ENCODE assay signal across 19 cellular contexts in the genomic region with DNA sequence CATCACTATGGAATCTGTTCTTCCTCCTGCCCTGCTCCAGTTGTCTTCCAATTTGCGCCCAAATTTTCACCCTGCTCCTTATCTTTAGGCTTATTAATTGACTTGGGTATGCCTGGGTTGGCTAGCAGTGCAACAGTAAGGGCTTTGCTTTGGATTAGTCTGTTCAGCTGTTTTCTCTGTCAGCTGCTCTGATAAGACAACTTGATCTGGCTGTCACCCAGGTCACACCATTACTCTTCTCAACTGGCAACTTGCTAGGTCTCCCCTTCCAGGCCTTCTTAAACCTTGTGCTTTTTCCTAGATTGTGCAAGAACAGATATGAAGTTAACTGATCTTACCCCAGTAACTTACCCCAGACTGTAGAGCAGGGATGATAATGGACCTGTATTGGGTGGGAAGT.
"Had no signal": no experiment of that assay in that cellular context is flagged by ENCODE, and none has a peak within 500 bp of the region (broad histone marks: within the 10 kb centered on the region; RNA-seq: fewer than 3 reads in every experiment).

No MANE protein-coding gene starts in this region.

- ATAC-seq: gastrocnemius medialis; natural killer cell; stimulated activated effector memory CD8-positive, alpha-beta T cell treated with anti-CD3 and anti-CD28 coated beads, Interleukin-12 subunit alpha, Interleukin-12 subunit beta, amount 100 ng/mL, for 72 hours had no signal

- H3K4me1 ChIP-seq: gastrocnemius medialis, pancreas, sigmoid colon, stomach, thyroid gland, vagina had no signal

- H3K4me3 ChIP-seq: dorsolateral prefrontal cortex, gastrocnemius medialis, pancreas, sigmoid colon, stomach, thyroid gland, vagina had no signal

- H3K27me3 ChIP-seq: dorsolateral prefrontal cortex, gastrocnemius medialis, neutrophil, pancreas, sigmoid colon, stomach, thyroid gland, vagina had no signal

- DNase-seq: dorsolateral prefrontal cortex; effector CD4-positive, alpha-beta T cell; foreskin fibroblast; gastrocnemius medialis; head of caudate nucleus; mesenchymal stem cell; natural killer cell; retina; sigmoid colon; stimulated activated CD4-positive, alpha-beta T cell treated with anti-CD3 and anti-CD28 coated beads, Interleukin-2, amount 100 ng/mL, for 24 hours; stimulated activated CD4-positive, alpha-beta T cell treated with anti-CD3 and anti-CD28 coated beads, Interleukin-4, amount 100 ng/mL, for 24 hours; stimulated activated naive CD4-positive, alpha-beta T cell treated with Interleukin-2 at 50 U/mL for 16 hours; stomach; thyroid gland; trophoblast cell had no signal

- H3K9me3 ChIP-seq: gastrocnemius medialis, neutrophil, pancreas, sigmoid colon, thyroid gland, vagina had no signal

- H3K27ac ChIP-seq: dorsolateral prefrontal cortex, gastrocnemius medialis, neutrophil, pancreas, sigmoid colon, stomach, thyroid gland, vagina had no signal

- H3K36me3 ChIP-seq: gastrocnemius medialis, neutrophil, pancreas, sigmoid colon, stomach, thyroid gland, vagina had no signal
